In the genomic region with DNA sequence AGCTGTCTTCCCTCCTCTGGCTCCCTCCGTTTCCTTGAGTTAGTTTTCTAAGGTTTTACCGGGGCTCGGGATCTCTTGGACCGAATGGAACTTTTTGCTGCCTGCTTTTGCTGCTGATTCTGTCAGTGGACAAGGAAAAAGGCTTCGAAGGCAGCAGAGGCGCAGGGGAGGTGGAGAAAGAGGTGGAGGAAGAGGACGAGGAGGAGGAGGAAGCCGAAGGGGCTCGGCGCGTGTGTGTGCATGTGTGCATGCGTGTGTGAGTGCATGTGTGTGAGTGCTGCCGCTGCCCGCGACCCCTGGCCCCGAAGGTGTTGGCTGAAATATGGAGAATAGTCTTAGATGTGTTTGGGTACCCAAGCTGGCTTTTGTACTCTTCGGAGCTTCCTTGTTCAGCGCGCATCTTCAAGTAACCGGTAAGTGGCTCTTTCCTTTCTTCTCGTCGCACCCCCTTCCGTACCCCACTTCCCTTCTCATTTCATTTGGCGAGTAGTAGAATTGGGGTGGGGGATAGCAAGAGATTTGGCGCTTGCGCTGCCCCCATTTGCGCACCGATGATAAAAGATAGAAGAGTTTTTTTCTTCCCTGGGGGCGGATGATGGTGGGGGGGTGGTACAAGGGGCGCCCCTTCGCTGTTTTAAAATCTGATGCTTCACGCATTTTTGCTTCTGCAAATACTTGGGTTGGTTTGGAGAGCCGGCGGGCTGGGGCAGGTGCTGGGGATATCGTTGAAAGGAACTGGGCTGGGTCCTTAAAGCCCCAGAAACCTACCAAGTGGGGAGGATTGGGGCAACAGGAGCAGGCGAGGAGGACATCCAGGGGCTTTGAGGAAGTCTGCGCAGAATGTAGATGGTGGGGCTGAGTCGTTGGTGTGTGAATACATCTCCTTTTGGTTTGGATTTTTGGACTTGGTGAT, we compare ENCODE assay signal across 9 cellular contexts. TPM values are rescaled to one million over a fixed set of nuclear protein-coding genes. Genes with fewer than 3 reads are reported as not detected.
DNase-seq lines count a peak whose midpoint lies in the region; ATAC-seq and TF ChIP-seq lines count a peak whose summit lies in the region.
"Had no signal": no experiment of that assay in that cellular context is flagged by ENCODE, and none has a peak within 500 bp of the region (broad histone marks: within the 10 kb centered on the region; RNA-seq: fewer than 3 reads in every experiment).

No MANE protein-coding gene starts in this region.

- H3K27me3 ChIP-seq in H7 (ENCODE audit: control insufficient read depth, insufficient read depth, low read length) (peaks cover 30% of the 10 kb centered on the region), NT2/D1 (ENCODE audit: insufficient read depth, insufficient read length) (peaks cover 52% of the 10 kb centered on the region), rectal smooth muscle tissue (ENCODE audit: control insufficient read depth, insufficient read depth, low read length) (peaks cover 6% of the 10 kb centered on the region), adrenal gland (peaks cover 10% of the 10 kb centered on the region)

- POLR2A ChIA-PET in T-cell (lab: Charles Lee), result no interaction called here

- no peak for TF ChIP-seq POLR2A in adrenal gland (IDR thresholded peaks at IDR 0.05)

- CTCF ChIA-PET in T-cell (lab: Charles Lee), result no interaction called here

- no peaks in the 10 kb centered on the region for H3K36me3 ChIP-seq in H7 (replicated peaks; ENCODE audit: control insufficient read depth, insufficient read depth, low read length)
- no peaks in the 10 kb centered on the region for H3K36me3 ChIP-seq in NT2/D1 (ENCODE audit: insufficient read depth, insufficient read length, low read length)
- H3K36me3 ChIP-seq in rectal smooth muscle tissue (ENCODE audit: control insufficient read depth, insufficient read depth, low read length), result no peaks in the 10 kb centered on the region
- H3K36me3 ChIP-seq in adrenal gland (replicated peaks in 1 of 2), result no peaks in the 10 kb centered on the region

- H3K9ac ChIP-seq in NT2/D1 (ENCODE audit: insufficient read length, low read depth), result no peak overlapping the region
- H3K9ac ChIP-seq in rectal smooth muscle tissue (ENCODE audit: low read length), result no peak overlapping the region

- H3K4me1 ChIP-seq in NT2/D1 (ENCODE audit: insufficient read depth, insufficient read length) (peaks cover 2% of the 10 kb centered on the region), rectal smooth muscle tissue (ENCODE audit: control insufficient read depth, insufficient read depth, low read length) (no peaks in the 10 kb centered on the region), adrenal gland (replicated peaks in 1 of 2) (no peaks in the 10 kb centered on the region)

- H3K9me3 Mint-ChIP-seq in T-cell, result peaks cover 0 to 8% (median 0%) of the 10 kb centered on the region in 3 donors

- H3K4me1 Mint-ChIP-seq in T-cell, result peaks cover 0 to 6% (median 0%) of the 10 kb centered on the region in 3 donors

- H3K27ac ChIP-seq in rectal smooth muscle tissue (ENCODE audit: low read depth, low read length) (no peak overlapping the region), adrenal gland (no peak overlapping the region)

- no peaks in the 10 kb centered on the region for H3K36me3 Mint-ChIP-seq in T-cell

- H3K27ac Mint-ChIP-seq in T-cell, result no peak overlapping the region

- DNase-seq in H7 (peak; percentile 16), NT2/D1 (ENCODE audit: low read depth, low spot score) (no peak), head of caudate nucleus (peak in 32 of 42 donors; percentile 23 to 66 (median 35)), T-cell (no peak), adrenal gland (no peak)
- DNase-seq: activated CD8-positive, alpha-beta memory T cell treated with anti-CD3 and anti-CD28 coated beads, Interleukin-2, amount 50 U/mL, for 4 hours had no signal

- H3K4me3 ChIP-seq in H7 (ENCODE audit: insufficient read depth, low read depth, low read length) (peak overlapping the region; percentile 68), NT2/D1 (ENCODE audit: insufficient read length, low read depth) (peak overlapping the region; percentile 24), rectal smooth muscle tissue (ENCODE audit: low read length) (peak overlapping the region; percentile 34), adrenal gland (no peak overlapping the region)

- intact Hi-C loops in head of caudate nucleus (cut with DNase I), result loop anchor here (5.0 to 10.0 kb wide), 4 partner anchors 72 to 673 kb away; no protein-coding TSS in a partner anchor
- intact Hi-C loops in adrenal gland (cut with DNase I), result no loop called here

- H3K4me3 Mint-ChIP-seq in T-cell, result no peak overlapping the region

- H3K9me3 ChIP-seq in NT2/D1 (ENCODE audit: insufficient read depth, low read length) (no peaks in the 10 kb centered on the region), adrenal gland (replicated peaks in 1 of 3) (no peaks in the 10 kb centered on the region)

- 3 to 5% (median 4%) methylated on average over 37 to 38 of the region's 38 CpGs for WGBS in adrenal gland, 4 donors

- TF ChIP-seq CTCF in adrenal gland (IDR thresholded peaks at IDR 0.05), result no peak

- peaks cover 32 to 40% of the 10 kb centered on the region in 2 donors for H3K27me3 Mint-ChIP-seq in T-cell

- ATAC-seq in T-cell (replicated peaks in 1 of 4) (no peak), HG02610 (IDR thresholded peaks at IDR 0.05; ENCODE audit: unreplicated experiment) (no peak), GM18867 (IDR thresholded peaks at IDR 0.05; ENCODE audit: unreplicated experiment) (no peak)

RNA-seq across cellular contexts. Expression of gene DCC, which starts 0.7 kb away (rescaled TPM):
- total RNA-seq in H7 (2014; rRNA removed; shearing (Covaris generic)), result 1.3 TPM in 2 replicates
- total RNA-seq in T-cell, result not detected
- 1 to 10 TPM in 5 of 8 donors, under 1 TPM in 2, not detected in 1; 0.43 to 3.5 (median 1.9) TPM for total RNA-seq in adrenal gland
- 1 to 10 TPM in 1 of 3 donors, under 1 TPM in 2; 0.40 to 1.1 (median 0.94) TPM for polyA plus RNA-seq in adrenal gland

Comparison
In these comparisons a context has a peak if more than half of its experiments do, and no peak if none do; other contexts are left out.
1. DNase-seq: peak in H7 (single experiment) and head of caudate nucleus (32 of 42); none in NT2/D1 (single experiment), T-cell (0 of 34) and adrenal gland (0 of 7).
2. H3K4me3 ChIP-seq: peak in H7 (single experiment), NT2/D1 (single experiment) and rectal smooth muscle tissue (single experiment); none in adrenal gland (0 of 4).